In genomic region chr9:129349571-129349947, GRCh38 we compare ENCODE assay signal across 17 cellular contexts.
A peak's percentile ranks its signal among the peaks of the same experiment; 100 is the strongest.
DNase-seq lines count a peak whose midpoint lies in the region; TF ChIP-seq lines count a peak whose summit lies in the region.
"Had no signal": no experiment of that assay in that cellular context is flagged by ENCODE, and none has a peak within 500 bp of the region (broad histone marks: within the 10 kb centered on the region; RNA-seq: fewer than 3 reads in every experiment).

No MANE protein-coding gene starts in this region.

- no peak for TF ChIP-seq EP300 in tibial nerve (IDR thresholded peaks at IDR 0.05)

- H3K9me3 ChIP-seq in BLaER1 (no peaks in the 10 kb centered on the region), mesenchymal stem cell (ENCODE audit: control insufficient read depth, low read length) (no peaks in the 10 kb centered on the region), trophoblast cell (ENCODE audit: insufficient read depth, low read depth, low read length) (no peaks in the 10 kb centered on the region), tibial nerve (no peaks in the 10 kb centered on the region)

- H2BK5ac ChIP-seq in mesenchymal stem cell (ENCODE audit: low read depth, low read length, poor library complexity, severe bottlenecking) (no peak overlapping the region), trophoblast cell (ENCODE audit: low read depth, low read length, poor library complexity) (no peak overlapping the region)

- H3K18ac ChIP-seq in mesenchymal stem cell (ENCODE audit: low read depth in 1 of 2, low read length in 2 of 2) (peak overlapping the region in 1 of 2 experiments; percentile 4), trophoblast cell (ENCODE audit: low read length) (no peak overlapping the region)

- TF ChIP-seq CTCF in RWPE1 (conservative IDR thresholded peaks at IDR 0.05; ENCODE audit: low read depth) (no peak), GM10248 (IDR thresholded peaks at IDR 0.05; ENCODE audit: control extremely low read depth, extremely low read depth, low read depth, missing control alignments) (no peak), tibial nerve (IDR thresholded peaks at IDR 0.05) (no peak)

- no peak for TF ChIP-seq POLR2A in tibial nerve (IDR thresholded peaks at IDR 0.05)

- DNase-seq in RWPE1 (ENCODE audit: low spot score) (no peak), mesenchymal stem cell (no peak), trophoblast cell (no peak), DMS114 treated with DMSO at 0.1 percent for 48 hours (lab: John Stamatoyannopoulos, UW; ENCODE audit: unreplicated experiment) (no peak), GM10248 (ENCODE audit: extremely low spot score) (no peak), tibial nerve (ENCODE audit: low spot score in 2 of 2) (no peak)
- DNase-seq: CD4-positive, alpha-beta T cell; COR-L47; DMS153; GOT3; Kasumi-1; NCI-H1694; NCI-H446; NCI-H526 treated with DMSO at 0.1 percent for 48 hours; SHP77 treated with DMSO at 0.1 percent for 48 hours had no signal

- H3K4me3 ChIP-seq in BLaER1 (no peak overlapping the region), mesenchymal stem cell (ENCODE audit: insufficient read depth in 1 of 2, low read depth in 1 of 2, low read length in 2 of 2) (no peak overlapping the region), trophoblast cell (ENCODE audit: low read depth, low read length) (no peak overlapping the region), tibial nerve (no peak overlapping the region)
- H3K4me3 ChIP-seq: SK-N-MC had no signal

- WGBS in mesenchymal stem cell, result 96% methylated on average over 6 of the region's 6 CpGs
- WGBS in trophoblast cell (ENCODE audit: extremely low coverage, insufficient coverage, insufficient read length), result no CpG with 5 or more reads among the region's 6 CpGs
- 82 to 89% methylated on average over 6 of the region's 6 CpGs for WGBS in tibial nerve, 2 donors

- H3K14ac ChIP-seq in mesenchymal stem cell (ENCODE audit: low read length in 2 of 2) (no peak overlapping the region), trophoblast cell (ENCODE audit: low read length) (no peak overlapping the region)

- H3K4ac ChIP-seq in mesenchymal stem cell (ENCODE audit: low read depth in 1 of 2, low read length in 2 of 2) (peak overlapping the region in 1 of 2 experiments; percentile 1), trophoblast cell (ENCODE audit: low read depth, low read length) (no peak overlapping the region)

- H4K8ac ChIP-seq in mesenchymal stem cell (ENCODE audit: low read length), result no peak overlapping the region
- H4K8ac ChIP-seq in trophoblast cell (ENCODE audit: low read depth, low read length), result no peak overlapping the region

- no peak overlapping the region for H3K23ac ChIP-seq in mesenchymal stem cell (ENCODE audit: low read length in 2 of 2)
- no peak overlapping the region for H3K23ac ChIP-seq in trophoblast cell (ENCODE audit: low read length)

- peak overlapping the region; percentile 94 to 98 for H2BK12ac ChIP-seq in mesenchymal stem cell (ENCODE audit: low read length in 2 of 2)
- H2BK12ac ChIP-seq in trophoblast cell (ENCODE audit: low read length), result peak overlapping the region; percentile 3

- H2AK5ac ChIP-seq in mesenchymal stem cell (ENCODE audit: low read length, severe bottlenecking) (peak overlapping the region; percentile 47), trophoblast cell (ENCODE audit: low read length) (peak overlapping the region; percentile 78)

- H3K36me3 ChIP-seq in BLaER1 (no peaks in the 10 kb centered on the region), mesenchymal stem cell (ENCODE audit: control insufficient read depth in 1 of 2, insufficient read depth in 2 of 2, low read depth in 1 of 2, low read length in 2 of 2) (no peaks in the 10 kb centered on the region), trophoblast cell (ENCODE audit: control insufficient read depth in 1 of 2, insufficient read depth in 2 of 2, low read length in 2 of 2) (no peaks in the 10 kb centered on the region), tibial nerve (no peaks in the 10 kb centered on the region)

- H4K91ac ChIP-seq in mesenchymal stem cell (ENCODE audit: low read length), result peak overlapping the region; percentile 72
- H4K91ac ChIP-seq in trophoblast cell (ENCODE audit: low read depth, low read length), result no peak overlapping the region

- POLR2A ChIA-PET in RWPE1 (lab: Yijun Ruan, JAX; ENCODE audit: low non-redundant PET) (interaction anchor here (0.5 kb wide), 1 partner anchor 347 kb away, joined by 3 read pairs; no protein-coding TSS in a partner anchor), GM10248 (lab: Yijun Ruan, JAX) (no interaction called here)

- no peaks in the 10 kb centered on the region for H4K20me1 ChIP-seq in BLaER1

- H3K79me1 ChIP-seq in mesenchymal stem cell (replicated peaks; ENCODE audit: low read length, poor library complexity, severe bottlenecking), result no peaks in the 10 kb centered on the region
- H3K79me1 ChIP-seq in trophoblast cell (ENCODE audit: low read length), result peaks cover 22% of the 10 kb centered on the region

- H3K79me2 ChIP-seq in trophoblast cell (ENCODE audit: control insufficient read depth, insufficient read depth, low read length, poor library complexity), result peaks cover 7% of the 10 kb centered on the region

- H3K27ac ChIP-seq in BLaER1, result no peak overlapping the region
- peak overlapping the region; percentile 12 for H3K27ac ChIP-seq in RWPE1
- H3K27ac ChIP-seq in mesenchymal stem cell (ENCODE audit: low read length, poor library complexity, severe bottlenecking), result no peak overlapping the region
- no peak overlapping the region for H3K27ac ChIP-seq in trophoblast cell (ENCODE audit: low read depth, low read length)
- H3K27ac ChIP-seq in tibial nerve, result no peak overlapping the region

- H2BK120ac ChIP-seq in mesenchymal stem cell (ENCODE audit: low read depth, low read length), result peak overlapping the region; percentile 55
- no peak overlapping the region for H2BK120ac ChIP-seq in trophoblast cell (ENCODE audit: insufficient read depth, low read length, poor library complexity)

- CTCF ChIA-PET in RWPE1 (lab: Yijun Ruan, JAX), result interaction anchor here (1.1 to 1.3 kb wide), 3 partner anchors 211 to 274 kb away, joined by 3 to 7 read pairs (median 5); no protein-coding TSS in a partner anchor
- CTCF ChIA-PET in GM10248 (lab: Yijun Ruan, JAX), result interaction anchor here (0.6 kb wide), 1 partner anchor 12 kb away, joined by 3 read pairs; no protein-coding TSS in a partner anchor

- no peaks in the 10 kb centered on the region for H3K27me3 ChIP-seq in BLaER1
- no peaks in the 10 kb centered on the region for H3K27me3 ChIP-seq in mesenchymal stem cell (ENCODE audit: control insufficient read depth in 1 of 2, insufficient read depth in 1 of 2, low read length in 2 of 2)
- H3K27me3 ChIP-seq in trophoblast cell (ENCODE audit: insufficient read depth, low read length), result no peaks in the 10 kb centered on the region
- H3K27me3 ChIP-seq in tibial nerve, result no peaks in the 10 kb centered on the region

- peak overlapping the region; percentile 92 for H2BK15ac ChIP-seq in mesenchymal stem cell (ENCODE audit: low read depth, poor library complexity, severe bottlenecking)

- H3K9ac ChIP-seq in BLaER1 (no peak overlapping the region), mesenchymal stem cell (ENCODE audit: low read length) (no peak overlapping the region), trophoblast cell (ENCODE audit: low read length) (no peak overlapping the region)

- H3K4me2 ChIP-seq in BLaER1 (0 out of 2 replicates have a peak overlapping the region, but pooled peaks have one; percentile 4), mesenchymal stem cell (ENCODE audit: low read length, poor library complexity, severe bottlenecking) (no peak overlapping the region), trophoblast cell (ENCODE audit: low read length) (no peak overlapping the region)

- H3K4me1 ChIP-seq in BLaER1 (peaks cover 69% of the 10 kb centered on the region), mesenchymal stem cell (ENCODE audit: control insufficient read depth, insufficient read depth, low read depth, low read length) (peaks cover 30% of the 10 kb centered on the region), trophoblast cell (ENCODE audit: control insufficient read depth in 1 of 2, insufficient read depth in 2 of 2, low read length in 2 of 2) (peaks cover 11 to 13% of the 10 kb centered on the region in 2 experiments), tibial nerve (peaks cover 0 to 47% (median 22%) of the 10 kb centered on the region in 4 donors)

- H4K12ac ChIP-seq in trophoblast cell (ENCODE audit: low read depth, low read length), result no peak overlapping the region

- H2AFZ ChIP-seq in mesenchymal stem cell (ENCODE audit: low read depth, low read length), result no peak overlapping the region
- H2AFZ ChIP-seq in trophoblast cell (ENCODE audit: insufficient read depth, low read length, poor library complexity), result no peak overlapping the region
